11 cellular contexts compared by ENCODE assay signal in genomic region chr3:159941043-159941994, GRCh38. TPM values are rescaled to one million over a fixed set of nuclear protein-coding genes. Genes with fewer than 3 reads are reported as not detected.
DNase-seq lines count a peak whose midpoint lies in the region; ATAC-seq and TF ChIP-seq lines count a peak whose summit lies in the region.
"Had no signal": no experiment of that assay in that cellular context is flagged by ENCODE, and none has a peak within 500 bp of the region (broad histone marks: within the 10 kb centered on the region; RNA-seq: fewer than 3 reads in every experiment).

No MANE protein-coding gene starts in this region.

- H3K4me2 ChIP-seq in HCT116 (ENCODE audit: low read length) = no peak overlapping the region

- no peak overlapping the region for H3K27ac Mint-ChIP-seq in endodermal cell
- H3K27ac Mint-ChIP-seq in CD8-positive, alpha-beta memory T cell = no peak overlapping the region
- H3K27ac Mint-ChIP-seq: immature natural killer cell had no signal

- H3K9me2 ChIP-seq in HCT116 (ENCODE audit: insufficient read depth) = no peaks in the 10 kb centered on the region

- no peaks in the 10 kb centered on the region for H3K36me3 Mint-ChIP-seq in endodermal cell (ENCODE audit: low read depth)
- no peaks in the 10 kb centered on the region for H3K36me3 Mint-ChIP-seq in CD8-positive, alpha-beta memory T cell
- H3K36me3 Mint-ChIP-seq: immature natural killer cell had no signal

- TF ChIP-seq CTCF in HCT116 (IDR thresholded peaks at IDR 0.05 in 2 of 3, conservative IDR thresholded peaks at IDR 0.05 in 1 of 3; ENCODE audit: borderline replicate concordance in 1 of 3, insufficient read depth in 1 of 3, low read depth in 2 of 3, low read length in 2 of 3) (no peak), esophagus muscularis mucosa (IDR thresholded peaks at IDR 0.05) (no peak), lower leg skin (IDR thresholded peaks at IDR 0.05) (no peak), endodermal cell (conservative IDR thresholded peaks at IDR 0.05) (no peak)

- no peaks in the 10 kb centered on the region for H3K4me1 Mint-ChIP-seq in endodermal cell
- H3K4me1 Mint-ChIP-seq in CD8-positive, alpha-beta memory T cell = no peaks in the 10 kb centered on the region
- H3K4me1 Mint-ChIP-seq: immature natural killer cell had no signal

- intact Hi-C loops in HCT116 (cut with micrococcal nuclease) = no loop called here
- intact Hi-C loops in esophagus muscularis mucosa (cut with DNase I) = no loop called here
- intact Hi-C loops in lower leg skin (cut with DNase I; ENCODE audit: low total_unique reads) = no loop called here

- H3K4me3 Mint-ChIP-seq in endodermal cell = no peak overlapping the region
- H3K4me3 Mint-ChIP-seq in CD8-positive, alpha-beta memory T cell = no peak overlapping the region
- H3K4me3 Mint-ChIP-seq: immature natural killer cell had no signal

- H3K4me3 ChIP-seq in HCT116 (replicated peaks in 1 of 2; ENCODE audit: low read depth in 1 of 2, low read length in 2 of 2) (no peak overlapping the region), esophagus muscularis mucosa (no peak overlapping the region), lower leg skin (ENCODE audit: low read depth, poor library complexity, severe bottlenecking) (no peak overlapping the region), endodermal cell (ENCODE audit: low read length) (no peak overlapping the region)
- no peak overlapping the region for H3K4me3 ChIP-seq in CD8-positive, alpha-beta memory T cell (ENCODE audit: low read length)
- H3K4me3 ChIP-seq: thoracic aorta had no signal

- POLR2A ChIA-PET in HCT116 (lab: Charles Lee) = no interaction called here
- POLR2A ChIA-PET in CD8-positive, alpha-beta memory T cell (lab: Charles Lee) = no interaction called here

- no TSS peak for BruUV-seq in HCT116 (replicated peaks; lab: Mats Ljungman, UMichigan)

- no peaks in the 10 kb centered on the region for H3K27me3 ChIP-seq in HCT116 (ENCODE audit: insufficient read depth, low read length)
- no peaks in the 10 kb centered on the region for H3K27me3 ChIP-seq in esophagus muscularis mucosa
- no peaks in the 10 kb centered on the region for H3K27me3 ChIP-seq in endodermal cell (ENCODE audit: control insufficient read depth, insufficient read depth, low read length, poor library complexity, severe bottlenecking)
- no peaks in the 10 kb centered on the region for H3K27me3 ChIP-seq in CD8-positive, alpha-beta memory T cell (ENCODE audit: insufficient read depth, low read length, poor library complexity, severe bottlenecking)

- no peaks in the 10 kb centered on the region for H3K9me3 ChIP-seq in HCT116 (ENCODE audit: control insufficient read depth in 1 of 2, insufficient read depth in 1 of 2, low read depth in 1 of 2, low read length in 2 of 2)
- H3K9me3 ChIP-seq in esophagus muscularis mucosa = no peaks in the 10 kb centered on the region
- H3K9me3 ChIP-seq in endodermal cell (ENCODE audit: control insufficient read depth, low read length) = no peaks in the 10 kb centered on the region
- no peaks in the 10 kb centered on the region for H3K9me3 ChIP-seq in CD8-positive, alpha-beta memory T cell (ENCODE audit: low read length)
- H3K9me3 ChIP-seq: thoracic aorta had no signal

- ATAC-seq in GM18861 (IDR thresholded peaks at IDR 0.05; ENCODE audit: unreplicated experiment) (peak; percentile 85), HCT116 (0 out of 2 replicates have a peak, but pooled peaks have one; percentile 25)

- no peaks in the 10 kb centered on the region for H3K27me3 Mint-ChIP-seq in endodermal cell (ENCODE audit: insufficient read depth)
- peaks cover 5 to 27% of the 10 kb centered on the region in 2 donors for H3K27me3 Mint-ChIP-seq in CD8-positive, alpha-beta memory T cell

- TF ChIP-seq EP300 in esophagus muscularis mucosa (IDR thresholded peaks at IDR 0.05) = no peak

- TF ChIP-seq POLR2A in HCT116 (IDR thresholded peaks at IDR 0.05; ENCODE audit: borderline replicate concordance, extremely low read depth, insufficient read depth, insufficient read length) (no peak), esophagus muscularis mucosa (IDR thresholded peaks at IDR 0.05; ENCODE audit: low read depth) (no peak), lower leg skin (IDR thresholded peaks at IDR 0.05) (no peak)

- DNase-seq in HCT116 (ENCODE audit: low read depth, low spot score) (no peak), KG1 (lab: John Stamatoyannopoulos, UW) (peak; percentile 20), esophagus muscularis mucosa (ENCODE audit: extremely low spot score) (peak; percentile 64), lower leg skin (ENCODE audit: low spot score in 2 of 2) (no peak), DMS 273 (lab: John Stamatoyannopoulos, UW; ENCODE audit: unreplicated experiment) (no peak), endodermal cell (no peak)
- no peak for DNase-seq in CD8-positive, alpha-beta memory T cell
- DNase-seq: aorta, immature natural killer cell had no signal

- WGBS in esophagus muscularis mucosa = 79% methylated on average over 6 of the region's 6 CpGs
- WGBS in lower leg skin, 2 donors = 68 to 69% methylated on average over 6 of the region's 6 CpGs
- WGBS in endodermal cell (ENCODE audit: insufficient coverage in 1 of 2, insufficient read length in 1 of 2), 2 experiments = 85 to 93% methylated on average over 4 to 6 of the region's 6 CpGs

- H3K9ac ChIP-seq in HCT116 (ENCODE audit: low read length) (no peak overlapping the region), endodermal cell (ENCODE audit: extremely low read depth, low read length, poor library complexity, severe bottlenecking) (no peak overlapping the region)

- no peak overlapping the region for H2AFZ ChIP-seq in HCT116 (ENCODE audit: low read depth, low read length, poor library complexity, severe bottlenecking)

- TF ChIP-seq RAD21 in HCT116 (IDR thresholded peaks at IDR 0.05; ENCODE audit: low read depth) = no peak

- no peak overlapping the region for H3K27ac ChIP-seq in HCT116 (ENCODE audit: low read depth, low read length)
- H3K27ac ChIP-seq in esophagus muscularis mucosa (replicated peaks in 1 of 4) = no peak overlapping the region
- no peak overlapping the region for H3K27ac ChIP-seq in endodermal cell (ENCODE audit: low read depth, low read length)
- no peak overlapping the region for H3K27ac ChIP-seq in CD8-positive, alpha-beta memory T cell (ENCODE audit: low read depth, low read length)
- H3K27ac ChIP-seq: thoracic aorta had no signal

- H3K4me1 ChIP-seq in HCT116 (ENCODE audit: control insufficient read depth in 1 of 2, insufficient read depth in 2 of 2, low read length in 2 of 2) = peaks cover 0 to 4% of the 10 kb centered on the region in 2 experiments; a peak in 1 of 4 replicates
- H3K4me1 ChIP-seq in esophagus muscularis mucosa = no peaks in the 10 kb centered on the region
- no peaks in the 10 kb centered on the region for H3K4me1 ChIP-seq in endodermal cell (ENCODE audit: control insufficient read depth, insufficient read depth, low read length)
- no peaks in the 10 kb centered on the region for H3K4me1 ChIP-seq in CD8-positive, alpha-beta memory T cell (ENCODE audit: insufficient read depth, low read length)

- H3K9me3 Mint-ChIP-seq in endodermal cell = peaks cover 4% of the 10 kb centered on the region
- H3K9me3 Mint-ChIP-seq in CD8-positive, alpha-beta memory T cell = peaks cover 0 to 3% (median 1%) of the 10 kb centered on the region in 5 donors
- H3K9me3 Mint-ChIP-seq: immature natural killer cell had no signal

- H3K36me3 ChIP-seq in HCT116 (ENCODE audit: control insufficient read depth in 1 of 2, insufficient read depth in 2 of 2, low read length in 2 of 2) (no peaks in the 10 kb centered on the region), esophagus muscularis mucosa (no peaks in the 10 kb centered on the region), endodermal cell (ENCODE audit: control insufficient read depth, insufficient read depth, low read length) (no peaks in the 10 kb centered on the region)
- H3K36me3 ChIP-seq in CD8-positive, alpha-beta memory T cell (ENCODE audit: insufficient read depth, low read length) = no peaks in the 10 kb centered on the region
- H3K36me3 ChIP-seq: thoracic aorta had no signal

- H3K79me2 ChIP-seq in HCT116 (ENCODE audit: insufficient read depth, low read length) = no peaks in the 10 kb centered on the region

- H4K20me1 ChIP-seq in HCT116 (ENCODE audit: insufficient read depth) = no peaks in the 10 kb centered on the region

- CTCF ChIA-PET in HCT116 (lab: Charles Lee) = no interaction called here
- CTCF ChIA-PET in CD8-positive, alpha-beta memory T cell (lab: Charles Lee) = no interaction called here

- RAD21 ChIA-PET in HCT116 (lab: Charles Lee; ENCODE audit: low non-redundant PET in 1 of 2, low total read pairs in 2 of 2, uncharacterized antibody in 2 of 2, unreplicated experiment in 2 of 2) = no interaction called here

TF ChIP-seq in HCT116, 20 proteins besides CTCF, POLR2A, EP300 and RAD21 (continues in another document):
- TF ChIP-seq EGR1 (IDR thresholded peaks at IDR 0.05; ENCODE audit: low read depth) (no peak), ATF3 (IDR thresholded peaks at IDR 0.05) (no peak), CEBPB (IDR thresholded peaks at IDR 0.05; ENCODE audit: low read depth) (no peak), YY1 (IDR thresholded peaks at IDR 0.05; ENCODE audit: extremely low read depth, insufficient replicate concordance, low read depth, low read length) (no peak), CBX3 (IDR thresholded peaks at IDR 0.05; ENCODE audit: low read depth) (no peak), JUND (IDR thresholded peaks at IDR 0.05) (no peak), FOSL1 (IDR thresholded peaks at IDR 0.05; ENCODE audit: low read depth) (no peak)
- TF ChIP-seq, protein P1, sequence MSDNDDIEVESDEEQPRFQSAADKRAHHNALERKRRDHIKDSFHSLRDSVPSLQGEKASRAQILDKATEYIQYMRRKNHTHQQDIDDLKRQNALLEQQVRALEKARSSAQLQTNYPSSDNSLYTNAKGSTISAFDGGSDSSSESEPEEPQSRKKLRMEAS (IDR thresholded peaks at IDR 0.05) = no peak

RNA-seq across cellular contexts. Expression of gene IL12A, which starts 47.3 kb away (rescaled TPM):
- 2.8 TPM for total RNA-seq in HCT116 (2021; ENCODE audit: unreplicated experiment)
- 0.95 and 1.1 TPM in 2 replicates for polyA plus RNA-seq in HCT116 (2012)
- total RNA-seq in esophagus muscularis mucosa = 1 to 10 TPM in 2 of 4 donors, under 1 TPM in 2; 0.42 to 2.4 (median 0.99) TPM
- total RNA-seq in lower leg skin = 1 to 10 TPM in 2 of 4 donors, under 1 TPM in 1, not detected in 1; 0.36 to 7.9 (median 3.2) TPM
- total RNA-seq in endodermal cell = not detected
- 0.39 TPM for polyA plus RNA-seq in endodermal cell (2013, experiment 1 of 2)
- 0.29 TPM for polyA plus RNA-seq in endodermal cell (2013, experiment 2 of 2)
- not detected for total RNA-seq in CD8-positive, alpha-beta memory T cell
- polyA plus RNA-seq in CD8-positive, alpha-beta memory T cell = 0.79 TPM
- total RNA-seq: thoracic aorta had no signal

Comparison
In these comparisons a context has a peak if more than half of its experiments do, and no peak if none do; other contexts are left out.
1. DNase-seq: peak in KG1 (single experiment) and esophagus muscularis mucosa (single experiment); none in HCT116 (single experiment), lower leg skin (0 of 2), DMS 273 (single experiment), endodermal cell (single experiment) and CD8-positive, alpha-beta memory T cell (0 of 5).